ENCODE assay signal across 20 cellular contexts in genomic region chr16:78961464-78961863, GRCh38.
DNase-seq lines count a peak whose midpoint lies in the region; ATAC-seq and TF ChIP-seq lines count a peak whose summit lies in the region.
"Had no signal": no experiment of that assay in that cellular context is flagged by ENCODE, and none has a peak within 500 bp of the region (broad histone marks: within the 10 kb centered on the region; RNA-seq: fewer than 3 reads in every experiment).

No MANE protein-coding gene starts in this region.

- TF ChIP-seq CTCF in GM06990 (IDR thresholded peaks at IDR 0.05; ENCODE audit: insufficient read depth, low read length, poor library complexity, severe bottlenecking) (no peak), OCI-LY1 (IDR thresholded peaks at IDR 0.05; ENCODE audit: low read length) (no peak)

- H3K36me3 ChIP-seq in GM06990 (ENCODE audit: control insufficient read depth, insufficient read depth, low read length): no peaks in the 10 kb centered on the region
- H3K36me3 ChIP-seq in OCI-LY1 (ENCODE audit: insufficient read depth, low read length): no peaks in the 10 kb centered on the region
- H3K36me3 ChIP-seq: adrenal gland, right lobe of liver, SJCRH30 had no signal

- DNase-seq in GM06990 (ENCODE audit: extremely low read depth, insufficient read length): peak; percentile 42
- no peak for DNase-seq in DMS153 treated with DMSO at 0.1 percent for 48 hours (lab: John Stamatoyannopoulos, UW; ENCODE audit: unreplicated experiment)
- no peak for DNase-seq in dermis blood vessel endothelial cell
- DNase-seq in activated naive CD4-positive, alpha-beta T cell treated with anti-CD3 and anti-CD28 coated beads for 36 hours: no peak
- DNase-seq: adrenal gland; AML-193; EL; GOT3; KBM-7; left ventricle myocardium superior; natural killer cell; NCI-H1930; right lobe of liver; SJCRH30; stimulated activated CD4-positive, alpha-beta T cell treated with anti-CD3 and anti-CD28 coated beads, Interleukin-4, amount 100 ng/mL, for 1 hour had no signal

- intact Hi-C loops in activated naive CD4-positive, alpha-beta T cell treated with anti-CD3 and anti-CD28 coated beads for 36 hours (cut with micrococcal nuclease): loop anchor here (5.0 kb wide), 1 partner anchor 184 kb away; no protein-coding TSS in a partner anchor

- H3K4me1 Mint-ChIP-seq in activated naive CD4-positive, alpha-beta T cell treated with anti-CD3 and anti-CD28 coated beads for 36 hours (ENCODE audit: low read depth): no peaks in the 10 kb centered on the region
- H3K4me1 Mint-ChIP-seq: natural killer cell had no signal

- no peak overlapping the region for H2AFZ ChIP-seq in OCI-LY1 (ENCODE audit: low read length)

- H3K4me1 ChIP-seq in OCI-LY1 (ENCODE audit: insufficient read depth, low read length, severe bottlenecking): peaks cover 18% of the 10 kb centered on the region
- H3K4me1 ChIP-seq: adrenal gland, right lobe of liver had no signal

- no peaks in the 10 kb centered on the region for H3F3A ChIP-seq in OCI-LY1 (ENCODE audit: insufficient read depth, low read length)

- peaks cover 8% of the 10 kb centered on the region for H3K9me3 Mint-ChIP-seq in activated naive CD4-positive, alpha-beta T cell treated with anti-CD3 and anti-CD28 coated beads for 36 hours

- no peak overlapping the region for H3K9ac ChIP-seq in OCI-LY1 (ENCODE audit: low read length)

- H3K27ac ChIP-seq in OCI-LY1 (ENCODE audit: low read depth, low read length, poor library complexity, severe bottlenecking): peak overlapping the region; percentile 46
- H3K27ac ChIP-seq: adrenal gland, right lobe of liver, SJCRH30 had no signal

- no peak overlapping the region for H3K27ac Mint-ChIP-seq in activated naive CD4-positive, alpha-beta T cell treated with anti-CD3 and anti-CD28 coated beads for 36 hours
- H3K27ac Mint-ChIP-seq: natural killer cell had no signal

- H3K27me3 ChIP-seq in GM06990 (replicated peaks; ENCODE audit: control insufficient read depth, insufficient read depth, low read length) (no peaks in the 10 kb centered on the region), OCI-LY1 (ENCODE audit: insufficient read depth, low read length) (no peaks in the 10 kb centered on the region)
- H3K27me3 ChIP-seq: adrenal gland, right lobe of liver, SJCRH30 had no signal

- H4K20me1 ChIP-seq in OCI-LY1 (ENCODE audit: insufficient read depth, low read length): no peaks in the 10 kb centered on the region

- no peaks in the 10 kb centered on the region for H3K9me3 ChIP-seq in OCI-LY1 (ENCODE audit: low read length)
- H3K9me3 ChIP-seq: adrenal gland, right lobe of liver, SJCRH30 had no signal

- no peaks in the 10 kb centered on the region for H3K9me2 ChIP-seq in OCI-LY1 (ENCODE audit: low read depth, low read length)

- H3K4me3 Mint-ChIP-seq in activated naive CD4-positive, alpha-beta T cell treated with anti-CD3 and anti-CD28 coated beads for 36 hours: no peak overlapping the region
- H3K4me3 Mint-ChIP-seq: natural killer cell had no signal

- H3K4me2 ChIP-seq in OCI-LY1 (ENCODE audit: low read length): no peak overlapping the region

- no peak overlapping the region for H3K4me3 ChIP-seq in GM06990 (replicated peaks; ENCODE audit: low read depth, low read length)
- H3K4me3 ChIP-seq in OCI-LY1 (ENCODE audit: low read depth, low read length, poor library complexity, severe bottlenecking): no peak overlapping the region
- H3K4me3 ChIP-seq: adrenal gland, right lobe of liver, SJCRH30 had no signal

- peaks cover 2% of the 10 kb centered on the region for H3K36me3 Mint-ChIP-seq in activated naive CD4-positive, alpha-beta T cell treated with anti-CD3 and anti-CD28 coated beads for 36 hours (ENCODE audit: low read depth)

- ATAC-seq in GM18909 (IDR thresholded peaks at IDR 0.05; ENCODE audit: poor library complexity, unreplicated experiment) (peak; percentile 61), HG02852 (IDR thresholded peaks at IDR 0.05; ENCODE audit: unreplicated experiment) (peak; percentile 46), HG02840 (IDR thresholded peaks at IDR 0.05; ENCODE audit: low FRiP score, unreplicated experiment) (no peak)
- ATAC-seq: esophagus mucosa, left ventricle myocardium superior, natural killer cell, right lobe of liver had no signal

- no peaks in the 10 kb centered on the region for H3K27me3 Mint-ChIP-seq in activated naive CD4-positive, alpha-beta T cell treated with anti-CD3 and anti-CD28 coated beads for 36 hours (ENCODE audit: low read depth)

- CTCF ChIA-PET in activated naive CD4-positive, alpha-beta T cell treated with anti-CD3 and anti-CD28 coated beads for 36 hours (lab: Charles Lee): no interaction called here

- no peaks in the 10 kb centered on the region for H3K79me2 ChIP-seq in OCI-LY1 (ENCODE audit: insufficient read depth, low read length)
